35 cellular contexts compared by ENCODE assay signal in the genomic region with DNA sequence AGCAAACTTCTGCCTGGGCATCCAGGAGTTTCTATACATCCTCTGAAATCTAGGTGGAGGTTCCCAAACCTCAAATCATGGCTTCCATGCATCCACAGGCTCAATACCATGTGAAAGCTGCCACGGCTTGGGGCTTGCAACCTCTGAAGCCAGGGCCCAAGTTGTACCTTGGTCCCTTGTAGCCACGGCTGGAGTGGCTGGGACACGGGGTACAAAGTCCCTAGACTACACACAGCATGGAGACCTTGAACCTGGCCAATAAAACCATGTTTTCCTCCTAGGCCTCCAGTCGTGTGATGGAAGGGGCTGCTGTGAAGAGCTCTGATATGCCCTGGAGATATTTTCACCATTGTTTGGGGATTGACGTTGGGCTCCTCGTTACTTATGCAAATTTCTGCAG.
"Had no signal": no experiment of that assay in that cellular context is flagged by ENCODE, and none has a peak within 500 bp of the region (broad histone marks: within the 10 kb centered on the region; RNA-seq: fewer than 3 reads in every experiment).

No MANE protein-coding gene starts in this region.

- H3K4me3 ChIP-seq: MG63 had no signal

- H3K27me3 ChIP-seq: MG63 had no signal

- H3K27ac ChIP-seq: KMS-11 had no signal

- DNase-seq: Karpas-422, Kasumi-1, KG1, MG63, MM.1S, MV-4-11, NCI-H1048, NCI-H1092, NCI-H1092 treated with DMSO at 0.1 percent for 48 hours, NCI-H1105, NCI-H1105 treated with DMSO at 0.1 percent for 48 hours, NCI-H1417, NCI-H1417 treated with DMSO at 0.1 percent for 48 hours, NCI-H1436, NCI-H1436 treated with DMSO at 0.1 percent for 48 hours, NCI-H146, NCI-H1694, NCI-H1694 treated with DMSO at 0.1 percent for 48 hours, NCI-H187, NCI-H187 treated with DMSO at 0.1 percent for 48 hours, NCI-H1930, NCI-H2029, NCI-H2029 treated with DMSO at 0.1 percent for 48 hours, NCI-H2081, NCI-H2081 treated with DMSO at 0.1 percent for 48 hours, NCI-H2107, NCI-H2171, NCI-H2171 treated with DMSO at 0.1 percent for 48 hours, NCI-H2227 treated with DMSO at 0.1 percent for 48 hours, NCI-H226, NCI-H345, NCI-H446, NCI-H446 treated with DMSO at 0.1 percent for 48 hours, NCI-H510A had no signal

- H3K4me2 ChIP-seq: KMS-11 had no signal

- H3K9ac ChIP-seq: KMS-11 had no signal

- H3K36me3 ChIP-seq: MG63 had no signal

- H3K9me3 ChIP-seq: MG63 had no signal
